Comparison of ENCODE assay signal across 30 cellular contexts in the genomic region with DNA sequence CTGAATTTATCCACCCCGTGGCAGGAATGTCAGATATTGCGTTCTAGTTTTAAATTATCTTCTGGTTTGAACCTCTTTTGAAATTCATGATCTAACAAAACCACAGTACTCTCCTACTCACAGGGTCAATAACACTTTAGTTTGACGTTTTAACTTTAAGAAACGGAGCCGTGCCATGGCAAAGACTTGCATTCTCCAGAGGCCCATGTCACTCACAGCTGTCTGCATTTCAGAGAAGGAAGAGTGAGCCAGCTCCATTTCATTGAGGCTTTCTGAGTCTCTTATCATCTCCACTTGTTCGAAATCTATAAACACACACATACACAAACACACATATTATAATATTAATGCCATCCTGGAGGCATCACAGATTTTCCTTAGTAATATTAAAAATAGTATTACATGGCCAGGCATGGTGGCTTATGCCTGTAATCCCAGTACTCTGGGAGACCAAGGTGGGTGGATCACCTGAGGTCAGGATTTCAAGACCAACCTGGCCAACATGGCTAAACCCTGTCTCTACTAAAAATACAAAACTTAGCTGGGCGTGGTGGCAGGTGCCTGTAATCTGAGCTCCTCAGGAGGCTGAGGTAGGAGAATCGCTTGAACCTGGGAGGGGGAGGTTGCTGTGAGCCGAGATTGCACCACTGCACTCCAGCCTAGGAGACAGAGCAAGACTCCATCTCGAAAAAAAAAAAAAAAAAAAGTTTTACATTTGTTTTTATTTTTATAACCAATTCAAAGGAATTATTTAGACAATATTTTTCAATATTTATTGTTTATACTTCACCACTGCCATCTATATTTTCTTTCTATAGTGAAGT. TPM values are rescaled to one million over a fixed set of nuclear protein-coding genes. Genes with fewer than 3 reads are reported as not detected.
"Had no signal": no experiment of that assay in that cellular context is flagged by ENCODE, and none has a peak within 500 bp of the region (broad histone marks: within the 10 kb centered on the region; RNA-seq: fewer than 3 reads in every experiment).

No MANE protein-coding gene starts in this region.

- H3K4me1 ChIP-seq: ascending aorta, breast epithelium, SJCRH30 had no signal

- H3K9me3 ChIP-seq: ascending aorta, breast epithelium, MG63, SJCRH30 had no signal

- ATAC-seq: activated CD8-positive, alpha-beta T cell treated with anti-CD3 and anti-CD28 coated beads, Interleukin-2, amount 10 ng/mL, durations not matched to agents 7 days and 5 days; Panc1 had no signal

- H3K36me3 ChIP-seq: ascending aorta, breast epithelium, MG63, SJCRH30, WERI-Rb-1 had no signal

- H3K27ac ChIP-seq: ascending aorta, breast epithelium, SJCRH30, SK-N-MC, WERI-Rb-1 had no signal

- H3K4me3 ChIP-seq: ascending aorta, breast epithelium, MG63, SJCRH30, SK-N-MC had no signal

- DNase-seq: activated CD4-positive, alpha-beta T cell treated with anti-CD3 and anti-CD28 coated beads, Interleukin-2, amount 10 ng/mL, durations not matched to agents 24 days and 14 days; activated CD4-positive, alpha-beta T cell treated with anti-CD3 and anti-CD28 coated beads, Interleukin-2, amount 50 U/mL, for 4 hours; activated CD4-positive, CD25-positive, alpha-beta regulatory T cell; activated CD8-positive, alpha-beta T cell treated with anti-CD3 and anti-CD28 coated beads, Interleukin-2, amount 10 ng/mL, durations not matched to agents 7 days and 5 days; activated gamma-delta T cell; activated naive CD4-positive, alpha-beta T cell treated with Interleukin-2 at 50 U/mL for 16 hours; activated naive CD8-positive, alpha-beta T cell treated with anti-CD3 and anti-CD28 coated beads, Interleukin-2, amount 10 ng/mL, durations not matched to agents 7 days and 5 days; activated T-cell treated with anti-CD3 and anti-CD28 coated beads, Interleukin-2, amount 50 U/mL, for 24 hours; amygdala; Kasumi-1; KG1; MG63; NCI-H1092 treated with DMSO at 0.1 percent for 48 hours; NCI-H146; NCI-H187; NCI-H2029 treated with DMSO at 0.1 percent for 48 hours; NCI-H345; NCI-H524 treated with DMSO at 0.1 percent for 48 hours; SHP77; SJCRH30; T1000; WERI-Rb-1 had no signal

- H3K27me3 ChIP-seq: ascending aorta, breast epithelium, MG63, SJCRH30 had no signal

RNA-seq across cellular contexts. Expression of a gene that starts 35.6 kb away (rescaled TPM):
- total RNA-seq: activated CD4-positive, alpha-beta T cell treated with anti-CD3 and anti-CD28 coated beads, Interleukin-2, amount 10 ng/mL, durations not matched to agents 24 days and 14 days; activated T-helper 2 cell treated with anti-CD3 and anti-CD28 coated beads, Interferon-gamma antibody, Interleukin-2, Interleukin-4, amounts not matched to agents 10 μg/mL and 5 μg/mL and 100 μg/mL, durations not matched to agents 14 hours and 24 hours and 36 hours; RPMI7951; SJCRH30; T-helper 2 cell treated with Interferon-gamma antibody and Interleukin-4, amounts not matched to agents 100 ng/mL and 5 ng/mL, for 36 hours had no signal

RNA-seq across cellular contexts. Expression of a gene that starts 45.4 kb away (rescaled TPM):
- total RNA-seq: activated CD8-positive, alpha-beta T cell treated with anti-CD3 and anti-CD28 coated beads, Interleukin-2, amount 10 ng/mL, durations not matched to agents 7 days and 5 days; activated T-helper 2 cell treated with anti-CD3 and anti-CD28 coated beads, Interferon-gamma antibody, Interleukin-2, Interleukin-4, amounts not matched to agents 10 μg/mL and 5 μg/mL and 100 μg/mL, durations not matched to agents 14 hours and 24 hours and 36 hours; RPMI7951; SJCRH30 had no signal
- polyA plus RNA-seq: IgD-negative memory B cell had no signal
